26 cellular contexts compared by ENCODE assay signal in genomic region chr3:74905478-74905877, GRCh38.
"Had no signal": no experiment of that assay in that cellular context is flagged by ENCODE, and none has a peak within 500 bp of the region (broad histone marks: within the 10 kb centered on the region; RNA-seq: fewer than 3 reads in every experiment).

No MANE protein-coding gene starts in this region.

- H3K36me3 ChIP-seq: colonic mucosa, esophagus muscularis mucosa, esophagus squamous epithelium, gastrocnemius medialis, gastroesophageal sphincter, heart left ventricle had no signal

- H3K4me1 ChIP-seq: colonic mucosa, esophagus muscularis mucosa, esophagus squamous epithelium, foreskin keratinocyte, gastrocnemius medialis, gastroesophageal sphincter, heart left ventricle had no signal

- ATAC-seq: effector memory CD8-positive, alpha-beta T cell; esophagus mucosa; foreskin keratinocyte; gastrocnemius medialis; gastroesophageal sphincter; heart left ventricle had no signal

- H3K4me3 ChIP-seq: colonic mucosa, coronary artery, dorsolateral prefrontal cortex, esophagus muscularis mucosa, esophagus squamous epithelium, gastrocnemius medialis, gastroesophageal sphincter, heart left ventricle had no signal

- DNase-seq: colonic mucosa; cortex of kidney; dermis blood vessel endothelial cell; dorsolateral prefrontal cortex; effector CD4-positive, alpha-beta T cell; effector CD8-positive, alpha-beta T cell; effector memory CD4-positive, alpha-beta T cell; effector memory CD8-positive, alpha-beta T cell; endodermal cell; erythroblast; esophagus squamous epithelium; foreskin keratinocyte; foreskin melanocyte; gastrocnemius medialis; glutamatergic neuron; head of caudate nucleus; heart left ventricle had no signal

- H3K27me3 ChIP-seq: colonic mucosa, dorsolateral prefrontal cortex, esophagus muscularis mucosa, esophagus squamous epithelium, foreskin keratinocyte, gastrocnemius medialis, gastroesophageal sphincter, heart left ventricle had no signal

- H3K27ac ChIP-seq: colonic mucosa, coronary artery, dorsolateral prefrontal cortex, epithelial cell of prostate, esophagus muscularis mucosa, esophagus squamous epithelium, foreskin keratinocyte, gastrocnemius medialis, gastroesophageal sphincter, heart left ventricle had no signal

- FAIRE-seq: colon, endometrium, endothelial cell of umbilical vein, frontal cortex had no signal

- H3K9me3 ChIP-seq: colonic mucosa, esophagus muscularis mucosa, esophagus squamous epithelium, gastrocnemius medialis, gastroesophageal sphincter had no signal
